Comparison of ENCODE assay signal across 8 cellular contexts in the genomic region with DNA sequence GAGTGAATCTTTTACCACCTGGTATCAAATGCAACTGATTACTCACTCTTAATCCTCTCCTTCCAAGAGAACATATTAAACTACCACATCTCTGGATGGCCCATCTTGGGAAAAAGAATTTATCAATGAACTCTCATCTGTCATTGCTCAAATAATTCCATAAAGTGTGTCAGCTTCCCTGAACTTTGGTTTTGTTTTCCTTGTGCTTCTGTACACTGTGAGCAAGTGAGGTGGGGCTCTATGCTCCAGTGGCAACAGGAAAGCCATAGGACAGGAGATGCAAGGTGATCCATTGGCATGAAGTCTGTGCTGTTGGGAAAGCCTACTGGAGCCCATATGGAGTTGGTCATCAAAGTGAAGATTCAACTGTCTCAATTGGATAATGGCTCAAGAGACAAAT.
"Had no signal": no experiment of that assay in that cellular context is flagged by ENCODE, and none has a peak within 500 bp of the region (broad histone marks: within the 10 kb centered on the region; RNA-seq: fewer than 3 reads in every experiment).

No MANE protein-coding gene starts in this region.

- H3K4me3 ChIP-seq: GM23338, K562 had no signal

- H3K4me2 ChIP-seq: GM23338 had no signal

- FAIRE-seq: H1, H54, K562 had no signal

- H2AFZ ChIP-seq: GM23338 had no signal

- ATAC-seq: GM23338, K562 had no signal

- DNase-seq: H9, HCEC 1CT, IMR-90, KG1 had no signal
